Comparison of ENCODE assay signal across 16 cellular contexts in genomic region chr5:124860271-124860670, GRCh38.
A peak's percentile ranks its signal among the peaks of the same experiment; 100 is the strongest.
DNase-seq lines count a peak whose midpoint lies in the region; FAIRE-seq and TF ChIP-seq lines count a peak whose summit lies in the region.
"Had no signal": no experiment of that assay in that cellular context is flagged by ENCODE, and none has a peak within 500 bp of the region (broad histone marks: within the 10 kb centered on the region; RNA-seq: fewer than 3 reads in every experiment).

No MANE protein-coding gene starts in this region.

- H3K4me3 ChIP-seq in astrocyte (ENCODE audit: insufficient read depth, low read depth, low read length): no peak overlapping the region
- H3K4me3 ChIP-seq in PC-9: no peak overlapping the region
- no peak overlapping the region for H3K4me3 ChIP-seq in testis
- H3K4me3 ChIP-seq: SJSA1 had no signal

- H3F3A ChIP-seq in PC-9 (ENCODE audit: insufficient read depth, low read depth): no peaks in the 10 kb centered on the region

- H2AFZ ChIP-seq in astrocyte (ENCODE audit: low read depth, low read length): no peak overlapping the region
- H2AFZ ChIP-seq in PC-9: no peak overlapping the region

- H3K36me3 Mint-ChIP-seq in astrocyte (ENCODE audit: low read depth, unreplicated experiment) (no peaks in the 10 kb centered on the region), glutamatergic neuron (ENCODE audit: unreplicated experiment) (no peaks in the 10 kb centered on the region)
- H3K36me3 Mint-ChIP-seq: CD4-positive, CD25-positive, alpha-beta regulatory T cell had no signal

- DNase-seq in GM04504 (ENCODE audit: low read depth): peak; percentile 26
- peak; percentile 46 for DNase-seq in NCI-H146 treated with DMSO at 0.1 percent for 48 hours (lab: John Stamatoyannopoulos, UW; ENCODE audit: unreplicated experiment)
- peak; percentile 31 for DNase-seq in astrocyte (ENCODE audit: low read depth)
- DNase-seq in glutamatergic neuron: no peak
- DNase-seq in NCI-H2171 treated with DMSO at 0.1 percent for 48 hours (lab: John Stamatoyannopoulos, UW): no peak
- DNase-seq in D341Med (ENCODE audit: low spot score): no peak
- no peak for DNase-seq in PC-9
- no peak for DNase-seq in testis
- DNase-seq: ACHN; Caco-2; CD4-positive, CD25-positive, alpha-beta regulatory T cell; KBM-7; NCI-H1436 treated with DMSO at 0.1 percent for 48 hours; NCI-H345; NCI-H526 treated with DMSO at 0.1 percent for 48 hours had no signal

- no peak for TF ChIP-seq CTCF in astrocyte (IDR thresholded peaks at IDR 0.05; ENCODE audit: insufficient read depth, low read depth, low read length)
- no peak for TF ChIP-seq CTCF in glutamatergic neuron (IDR thresholded peaks at IDR 0.05; ENCODE audit: partially characterized antibody, unreplicated experiment)
- TF ChIP-seq CTCF in PC-9 (conservative IDR thresholded peaks at IDR 0.05): no peak
- TF ChIP-seq CTCF in testis (IDR thresholded peaks at IDR 0.05): no peak

- H3K9me3 Mint-ChIP-seq in astrocyte (ENCODE audit: unreplicated experiment): peaks cover 4% of the 10 kb centered on the region
- no peaks in the 10 kb centered on the region for H3K9me3 Mint-ChIP-seq in glutamatergic neuron (ENCODE audit: unreplicated experiment)

- intact Hi-C loops in PC-9 (cut with micrococcal nuclease; ENCODE audit: unreplicated experiment): no loop called here
- intact Hi-C loops in testis (cut with DNase I; ENCODE audit: low total_unique reads): no loop called here

- H3K27me3 ChIP-seq in astrocyte (ENCODE audit: insufficient read depth, low read length): no peaks in the 10 kb centered on the region
- H3K27me3 ChIP-seq in PC-9 (ENCODE audit: insufficient read depth, low read depth): no peaks in the 10 kb centered on the region
- H3K27me3 ChIP-seq in testis: no peaks in the 10 kb centered on the region
- H3K27me3 ChIP-seq: SJSA1 had no signal

- no peak overlapping the region for H3K27ac Mint-ChIP-seq in astrocyte (ENCODE audit: unreplicated experiment)
- H3K27ac Mint-ChIP-seq in glutamatergic neuron (ENCODE audit: unreplicated experiment): peak overlapping the region; percentile 14
- H3K27ac Mint-ChIP-seq: CD4-positive, CD25-positive, alpha-beta regulatory T cell had no signal

- H3K9me3 ChIP-seq in astrocyte (ENCODE audit: insufficient read depth, low read depth, low read length): no peaks in the 10 kb centered on the region
- H3K9me3 ChIP-seq in PC-9 (ENCODE audit: insufficient read depth, low read depth): no peaks in the 10 kb centered on the region
- H3K9me3 ChIP-seq in testis: no peaks in the 10 kb centered on the region
- H3K9me3 ChIP-seq: SJSA1 had no signal

- no peak for TF ChIP-seq POLR2A in testis (IDR thresholded peaks at IDR 0.05)

- no peaks in the 10 kb centered on the region for H3K9me2 ChIP-seq in PC-9 (ENCODE audit: insufficient read depth)

- H3K4me2 ChIP-seq in astrocyte (ENCODE audit: low read length) (no peak overlapping the region), PC-9 (no peak overlapping the region)

- H3K79me2 ChIP-seq in astrocyte (ENCODE audit: insufficient read depth, low read length) (no peaks in the 10 kb centered on the region), PC-9 (ENCODE audit: low read depth) (no peaks in the 10 kb centered on the region)

- H3K36me3 ChIP-seq in astrocyte (ENCODE audit: insufficient read depth, low read length): no peaks in the 10 kb centered on the region
- H3K36me3 ChIP-seq in PC-9 (ENCODE audit: low read depth): no peaks in the 10 kb centered on the region
- no peaks in the 10 kb centered on the region for H3K36me3 ChIP-seq in testis (ENCODE audit: low read depth, missing control alignments)
- H3K36me3 ChIP-seq: SJSA1 had no signal

- H3K4me1 Mint-ChIP-seq in astrocyte (ENCODE audit: low read depth, unreplicated experiment) (peaks cover 4% of the 10 kb centered on the region), glutamatergic neuron (ENCODE audit: low read depth, unreplicated experiment) (peaks cover 12% of the 10 kb centered on the region)
- H3K4me1 Mint-ChIP-seq: CD4-positive, CD25-positive, alpha-beta regulatory T cell had no signal

- H3K27me3 Mint-ChIP-seq in astrocyte (ENCODE audit: low read depth, unreplicated experiment): no peaks in the 10 kb centered on the region
- H3K27me3 Mint-ChIP-seq in glutamatergic neuron (ENCODE audit: unreplicated experiment): peaks cover 3% of the 10 kb centered on the region
- H3K27me3 Mint-ChIP-seq: CD4-positive, CD25-positive, alpha-beta regulatory T cell had no signal

- no TSS peak for BruUV-seq in PC-9 (replicated peaks; lab: Mats Ljungman, UMichigan)

- POLR2A ChIA-PET in PC-9 (lab: Charles Lee; ENCODE audit: unreplicated experiment): no interaction called here

- H4K20me1 ChIP-seq in astrocyte (ENCODE audit: insufficient read depth, low read length) (no peaks in the 10 kb centered on the region), PC-9 (ENCODE audit: insufficient read depth) (no peaks in the 10 kb centered on the region)

- H3K4me1 ChIP-seq in astrocyte (ENCODE audit: insufficient read depth, low read length) (no peaks in the 10 kb centered on the region), PC-9 (replicated peaks; ENCODE audit: insufficient read depth) (no peaks in the 10 kb centered on the region), testis (no peaks in the 10 kb centered on the region)
- H3K4me1 ChIP-seq: SJSA1 had no signal

- CTCF ChIA-PET in PC-9 (lab: Charles Lee): no interaction called here

- no peak for FAIRE-seq in astrocyte (lab: Jason Lieb, UNC)

- WGBS in testis, 2 donors: 87 to 93% methylated on average over 4 of the region's 4 CpGs

- H3K9ac ChIP-seq in astrocyte (ENCODE audit: low read length): no peak overlapping the region

- H3K4me3 Mint-ChIP-seq in astrocyte (ENCODE audit: unreplicated experiment) (no peak overlapping the region), glutamatergic neuron (ENCODE audit: unreplicated experiment) (no peak overlapping the region)
- H3K4me3 Mint-ChIP-seq: CD4-positive, CD25-positive, alpha-beta regulatory T cell had no signal

- H3K27ac ChIP-seq in astrocyte (ENCODE audit: low read depth, low read length) (no peak overlapping the region), PC-9 (no peak overlapping the region), testis (no peak overlapping the region)
- H3K27ac ChIP-seq: SJSA1 had no signal

Comparison
In these comparisons a context has a peak if more than half of its experiments do, and no peak if none do; other contexts are left out.
1. DNase-seq: peak in GM04504 (single experiment), NCI-H146 treated with DMSO at 0.1 percent for 48 hours (single experiment) and astrocyte (single experiment); none in glutamatergic neuron (single experiment), NCI-H2171 treated with DMSO at 0.1 percent for 48 hours (single experiment), D341Med (single experiment), PC-9 (0 of 2) and testis (single experiment).